Comparison of ENCODE assay signal across 21 cellular contexts in the genomic region with DNA sequence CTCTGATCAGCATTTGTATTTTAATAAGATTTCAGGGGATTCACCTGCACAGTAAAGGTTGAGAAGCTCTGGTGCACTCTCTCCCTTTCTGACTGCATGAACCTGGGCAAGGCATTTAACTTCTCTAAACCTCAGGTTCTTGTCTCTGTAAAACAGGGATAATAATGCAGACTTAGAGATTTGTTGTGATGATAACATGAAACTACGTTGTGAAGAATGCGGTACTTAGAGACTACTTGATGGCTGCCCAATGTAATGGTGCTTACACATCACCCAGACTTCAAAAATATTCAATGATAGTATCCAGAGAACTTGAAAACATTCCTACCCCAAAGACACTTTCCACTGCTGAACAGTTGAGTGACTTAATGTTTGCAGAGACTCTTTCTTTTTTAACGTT. TPM values are rescaled to one million over a fixed set of nuclear protein-coding genes. Genes with fewer than 3 reads are reported as not detected.
"Had no signal": no experiment of that assay in that cellular context is flagged by ENCODE, and none has a peak within 500 bp of the region (broad histone marks: within the 10 kb centered on the region; RNA-seq: fewer than 3 reads in every experiment).

No MANE protein-coding gene starts in this region.

- H3K9me3 Mint-ChIP-seq: naive B cell; T-helper 2 cell treated with Interferon-gamma antibody and Interleukin-4, amounts not matched to agents 5 μg/mL and 100 μg/mL, for 36 hours had no signal

- H3K4me1 ChIP-seq: body of pancreas, neural progenitor cell had no signal

- H3K4me2 ChIP-seq: neural progenitor cell had no signal

- H3K4me3 ChIP-seq: adrenal gland, body of pancreas, colonic mucosa, esophagus muscularis mucosa, lung, neural progenitor cell, vagina had no signal

- H3K9me3 ChIP-seq: adrenal gland, body of pancreas, colonic mucosa, esophagus muscularis mucosa, vagina had no signal

- H3K27me3 Mint-ChIP-seq: activated CD8-positive, alpha-beta memory T cell treated with anti-CD3 and anti-CD28 coated beads, Interleukin-2, amount 10 ng/mL, durations not matched to agents 7 days and 5 days; naive B cell had no signal

- H3K4me3 Mint-ChIP-seq: activated CD8-positive, alpha-beta memory T cell treated with anti-CD3 and anti-CD28 coated beads, Interleukin-2, amount 10 ng/mL, durations not matched to agents 7 days and 5 days; naive B cell; neural progenitor cell; T-helper 2 cell treated with Interferon-gamma antibody and Interleukin-4, amounts not matched to agents 5 μg/mL and 100 μg/mL, for 36 hours had no signal

- H3K27me3 ChIP-seq: adrenal gland, body of pancreas, colonic mucosa, esophagus muscularis mucosa, neural progenitor cell, vagina had no signal

- DNase-seq: activated CD4-positive, alpha-beta T cell treated with anti-CD3 and anti-CD28 coated beads, Interleukin-2, amount 50 U/mL, for 48 hours; activated CD8-positive, alpha-beta memory T cell treated with anti-CD3 and anti-CD28 coated beads, Interleukin-2, amount 10 ng/mL, durations not matched to agents 7 days and 5 days; activated effector memory CD4-positive, alpha-beta T cell treated with Interleukin-2 at 50 U/mL for 16 hours; activated naive CD4-positive, alpha-beta T cell treated with anti-CD3 and anti-CD28 coated beads, Interleukin-2, amount 50 U/mL, for 16 hours; activated T-cell treated with anti-CD3 and anti-CD28 coated beads, Interleukin-2, amount 50 U/mL, for 1 hour; adrenal gland; body of pancreas; central memory CD4-positive, alpha-beta T cell; colonic mucosa; glutamatergic neuron; hypothalamus; naive B cell; stimulated activated CD4-positive, alpha-beta T cell treated with anti-CD3 and anti-CD28 coated beads, Interleukin-12 subunit alpha, Interleukin-12 subunit beta, amount 100 ng/mL, for 4 hours; stimulated activated CD4-positive, alpha-beta T cell treated with anti-CD3 and anti-CD28 coated beads, Interleukin-2, amount 100 ng/mL, for 24 hours; SW 1271 had no signal

- ATAC-seq: activated CD8-positive, alpha-beta memory T cell treated with anti-CD3 and anti-CD28 coated beads, Interleukin-2, amount 10 ng/mL, durations not matched to agents 7 days and 5 days; body of pancreas had no signal

- H3K36me3 ChIP-seq: adrenal gland, colonic mucosa, esophagus muscularis mucosa, neural progenitor cell, vagina had no signal

- H3K9ac ChIP-seq: neural progenitor cell had no signal

- H2AFZ ChIP-seq: neural progenitor cell had no signal

- H3K27ac Mint-ChIP-seq: activated CD8-positive, alpha-beta memory T cell treated with anti-CD3 and anti-CD28 coated beads, Interleukin-2, amount 10 ng/mL, durations not matched to agents 7 days and 5 days; neural progenitor cell; T-helper 2 cell treated with Interferon-gamma antibody and Interleukin-4, amounts not matched to agents 5 μg/mL and 100 μg/mL, for 36 hours had no signal

- H3K4me1 Mint-ChIP-seq: neural progenitor cell had no signal

- H3K36me3 Mint-ChIP-seq: naive B cell, neural progenitor cell had no signal

- H3K27ac ChIP-seq: body of pancreas, colonic mucosa, neural progenitor cell had no signal

RNA-seq across cellular contexts. Expression of gene TNFSF10, which starts 19.8 kb away (rescaled TPM):
- total RNA-seq: osteocyte had no signal
